In genomic region chr9:137017071-137017470, GRCh38 we compare ENCODE assay signal across 1 cellular context.
TF ChIP-seq lines count a peak whose summit lies in the region.

No MANE protein-coding gene starts in this region.

TF ChIP-seq in K562, 482 proteins besides CTCF, POLR2A, EP300 and RAD21:
- TF ChIP-seq ZC3H4 (CRISPR knock-in tag; IDR thresholded peaks at IDR 0.05; ENCODE audit: borderline replicate concordance) (peak; percentile 45; the same call in 1 of the 2 replicates), ZNF239 (CRISPR knock-in tag; IDR thresholded peaks at IDR 0.05) (no peak), HNRNPL (IDR thresholded peaks at IDR 0.05; ENCODE audit: low read depth, low read length) (0 out of 2 replicates have a peak, but pooled peaks have one; percentile 25)
